9 cellular contexts compared by ENCODE assay signal in genomic region chr2:238169708-238170251, GRCh38. TPM values are rescaled to one million over a fixed set of nuclear protein-coding genes. Genes with fewer than 3 reads are reported as not detected.
DNase-seq lines count a peak whose midpoint lies in the region; ATAC-seq and TF ChIP-seq lines count a peak whose summit lies in the region.
"Had no signal": no experiment of that assay in that cellular context is flagged by ENCODE, and none has a peak within 500 bp of the region (broad histone marks: within the 10 kb centered on the region; RNA-seq: fewer than 3 reads in every experiment).

No MANE protein-coding gene starts in this region.

- peaks cover 7% of the 10 kb centered on the region for H3K4me1 Mint-ChIP-seq in CD14-positive monocyte

- H3K9me3 ChIP-seq in mesodermal cell (ENCODE audit: control insufficient read depth, low read length): no peaks in the 10 kb centered on the region
- H3K9me3 ChIP-seq: heart right ventricle had no signal

- H3K27ac Mint-ChIP-seq in CD14-positive monocyte: peak overlapping the region in 3 of 7 donors; percentile 17 to 73 (median 73)

- intact Hi-C loops in left colon (cut with DNase I, micrococcal nuclease) (loop anchor here in 1 of 2 donors (10.0 kb wide), 1 partner anchor 95 kb away; no protein-coding TSS in a partner anchor), CD14-positive monocyte (cut with micrococcal nuclease) (no loop called here)

- TF ChIP-seq CTCF in CD14-positive monocyte (IDR thresholded peaks at IDR 0.05): no peak

- ATAC-seq in left colon: no peak

- H3K4me3 Mint-ChIP-seq in CD14-positive monocyte: no peak overlapping the region

- DNase-seq in AG08395 (ENCODE audit: low spot score): peak; percentile 92
- peak; percentile 93 for DNase-seq in LHCN-M2 (ENCODE audit: low read depth)
- DNase-seq in cerebellum (ENCODE audit: low spot score): peak; percentile 95
- no peak for DNase-seq in AML-193 (lab: John Stamatoyannopoulos, UW)
- no peak for DNase-seq in NCI-H2227 treated with DMSO at 0.1 percent for 48 hours (lab: John Stamatoyannopoulos, UW)
- no peak for DNase-seq in left colon
- no peak for DNase-seq in CD14-positive monocyte (ENCODE audit: low spot score)
- DNase-seq: heart right ventricle had no signal

- H3K4me1 ChIP-seq in mesodermal cell (ENCODE audit: control insufficient read depth, insufficient read depth, low read length, poor library complexity, severe bottlenecking): peaks cover 21% of the 10 kb centered on the region

- peaks cover 68 to 76% of the 10 kb centered on the region in 2 donors for H3K36me3 Mint-ChIP-seq in CD14-positive monocyte

- H3K27ac ChIP-seq in mesodermal cell (ENCODE audit: low read depth, low read length, severe bottlenecking): peak overlapping the region; percentile 84

- H3K4me3 ChIP-seq in mesodermal cell (ENCODE audit: extremely low read depth, insufficient read depth, low read length, poor library complexity, severe bottlenecking): no peak overlapping the region
- H3K4me3 ChIP-seq: heart right ventricle had no signal

- peaks cover 10 to 14% (median 12%) of the 10 kb centered on the region in 3 donors for H3K27me3 Mint-ChIP-seq in CD14-positive monocyte (ENCODE audit: low read depth in 3 of 3)

- H3K9me3 Mint-ChIP-seq in CD14-positive monocyte: peaks cover 0 to 3% (median 0%) of the 10 kb centered on the region in 7 donors

- peaks cover 66% of the 10 kb centered on the region for H3K36me3 ChIP-seq in mesodermal cell (ENCODE audit: control insufficient read depth, insufficient read depth, low read length)

- WGBS in mesodermal cell (ENCODE audit: insufficient coverage in 2 of 2), 2 experiments: 86% methylated on average over 4 of the region's 5 CpGs; no CpG with 5 or more reads in 1 of the 2 experiments

RNA-seq across cellular contexts. Expression of gene ERFE, which starts 11.0 kb away (rescaled TPM):
- total RNA-seq in LHCN-M2 (2014; rRNA removed) (24.2 and 25.6 TPM in 2 replicates), cerebellum (1.7 TPM), left colon (under 1 TPM in 1 of 2 donors, not detected in 1; 0.45 TPM)
- 15.3 TPM for polyA plus RNA-seq in LHCN-M2 (2012)
- 3.1 TPM for polyA plus RNA-seq in mesodermal cell (2013, experiment 1 of 2)
- 3.8 TPM for polyA plus RNA-seq in mesodermal cell (2013, experiment 2 of 2)
- polyA plus RNA-seq in CD14-positive monocyte: not detected

RNA-seq across cellular contexts. Expression of gene KLHL30, which starts 31.3 kb away (rescaled TPM):
- total RNA-seq in LHCN-M2 (2014; rRNA removed): 0.96 and 2.1 TPM in 2 replicates
- polyA plus RNA-seq in LHCN-M2 (2012): 8.0 TPM
- not detected for total RNA-seq in cerebellum
- 1.1 TPM for polyA plus RNA-seq in mesodermal cell (2013, experiment 1 of 2)
- 1.4 TPM for polyA plus RNA-seq in mesodermal cell (2013, experiment 2 of 2)
- total RNA-seq in left colon: under 1 TPM; 0.18 to 0.28 TPM
- under 1 TPM in 1 of 2 donors, not detected in 1; 0.14 TPM for polyA plus RNA-seq in CD14-positive monocyte

RNA-seq across cellular contexts. Expression of gene ILKAP, which starts 33.7 kb away (rescaled TPM):
- total RNA-seq in LHCN-M2 (2014; rRNA removed) (16.0 and 22.9 TPM in 2 replicates), cerebellum (48.8 TPM), left colon (10 to 100 TPM; 32.7 to 38.6 TPM)
- polyA plus RNA-seq in LHCN-M2 (2012): 30.7 TPM
- 30.6 TPM for polyA plus RNA-seq in mesodermal cell (2013, experiment 1 of 2)
- 32.2 TPM for polyA plus RNA-seq in mesodermal cell (2013, experiment 2 of 2)
- polyA plus RNA-seq in CD14-positive monocyte: 10 to 100 TPM; 23.2 to 29.3 TPM

Comparison
In these comparisons a context has a peak if more than half of its experiments do, and no peak if none do; other contexts are left out.
1. DNase-seq: peak in AG08395 (single experiment), LHCN-M2 (single experiment) and cerebellum (single experiment); none in AML-193 (0 of 2), NCI-H2227 treated with DMSO at 0.1 percent for 48 hours (single experiment), left colon (0 of 2) and CD14-positive monocyte (single experiment).